In genomic region chr18:3907955-3908354, GRCh38 we compare ENCODE assay signal across 19 cellular contexts.
DNase-seq lines count a peak whose midpoint lies in the region; ATAC-seq lines count a peak whose summit lies in the region.
"Had no signal": no experiment of that assay in that cellular context is flagged by ENCODE, and none has a peak within 500 bp of the region (broad histone marks: within the 10 kb centered on the region; RNA-seq: fewer than 3 reads in every experiment).

No MANE protein-coding gene starts in this region.

- intact Hi-C loops in Right ventricle myocardium inferior (cut with DNase I): no loop called here
- intact Hi-C loops in right cardiac atrium (cut with DNase I): no loop called here
- intact Hi-C loops in left ventricle myocardium superior (cut with micrococcal nuclease): no loop called here
- intact Hi-C loops in left cardiac atrium (cut with DNase I): no loop called here

- H3K4me1 ChIP-seq in right cardiac atrium (ENCODE audit: control insufficient read depth, insufficient read depth, low read length): no peaks in the 10 kb centered on the region
- H3K4me1 ChIP-seq: BE2C had no signal

- H3K27ac ChIP-seq in right cardiac atrium (ENCODE audit: low read length): no peak overlapping the region
- H3K27ac ChIP-seq: 22Rv1; BLaER1 treated with 17β-estradiol and CSF1 and Interleukin-3, amounts not matched to agents 10 nM and 100 nM; GM23248 had no signal

- no peak overlapping the region for H3K4me3 ChIP-seq in right cardiac atrium (ENCODE audit: low read length)
- H3K4me3 ChIP-seq: A549; BLaER1 treated with 17β-estradiol and CSF1 and Interleukin-3, amounts not matched to agents 10 nM and 100 nM; GM23248 had no signal

- no peaks in the 10 kb centered on the region for H3K9me3 ChIP-seq in right cardiac atrium (ENCODE audit: control insufficient read depth, low read length)
- H3K9me3 ChIP-seq: A549; BE2C; BLaER1 treated with 17β-estradiol and CSF1 and Interleukin-3, amounts not matched to agents 10 nM and 100 nM had no signal

- H3K27me3 ChIP-seq in right cardiac atrium (ENCODE audit: control insufficient read depth, insufficient read depth): no peaks in the 10 kb centered on the region
- H3K27me3 ChIP-seq: BE2C; BLaER1 treated with 17β-estradiol and CSF1 and Interleukin-3, amounts not matched to agents 10 nM and 100 nM had no signal

- ATAC-seq in Right ventricle myocardium inferior (peak; percentile 37), right cardiac atrium (no peak), left ventricle myocardium superior (peak; percentile 84), left cardiac atrium (no peak), HG03095 (IDR thresholded peaks at IDR 0.05; ENCODE audit: unreplicated experiment) (no peak)
- ATAC-seq: A549 had no signal

- DNase-seq in Right ventricle myocardium inferior (ENCODE audit: missing footprints): no peak
- DNase-seq in right cardiac atrium: no peak
- no peak for DNase-seq in left ventricle myocardium superior
- no peak for DNase-seq in left cardiac atrium
- DNase-seq in cerebellar nuclear complex (lab: John Stamatoyannopoulos, UW): peak; percentile 23 to 87
- no peak for DNase-seq in activated T-cell treated with anti-CD3 and anti-CD28 coated beads for 4 hours
- DNase-seq: ACHN; AML-193; BE2C; CD4-positive, alpha-beta T cell; CD8-positive, alpha-beta memory T cell; DMS79 treated with DMSO at 0.1 percent for 48 hours; GM23248; H7; HCEC 1CT had no signal

Comparison
In these comparisons a context has a peak if more than half of its experiments do, and no peak if none do; other contexts are left out.
1. ATAC-seq: peak in Right ventricle myocardium inferior (single experiment) and left ventricle myocardium superior (single experiment); none in right cardiac atrium (0 of 2), left cardiac atrium (0 of 2) and HG03095 (single experiment).
2. DNase-seq: peak in cerebellar nuclear complex (2 of 2); none in Right ventricle myocardium inferior (single experiment), right cardiac atrium (0 of 3), left ventricle myocardium superior (single experiment), left cardiac atrium (single experiment) and activated T-cell treated with anti-CD3 and anti-CD28 coated beads for 4 hours (single experiment).